1 cellular context compared by ENCODE assay signal in genomic region chr2:168247341-168248305, GRCh38.
TF ChIP-seq lines count a peak whose summit lies in the region.

Gene STK39 (minus strand): TSS chr2:168247595. CDS start chr2:168247435, 160 bp downstream.

TF ChIP-seq in HepG2, 621 proteins besides CTCF, POLR2A, EP300 and RAD21 (continued from another document):
- peak; percentile 38; the same call in 1 of the 2 replicates for TF ChIP-seq TOPORS (CRISPR knock-in tag; IDR thresholded peaks at IDR 0.05)
- TF ChIP-seq HMG20A (CRISPR knock-in tag; IDR thresholded peaks at IDR 0.05; ENCODE audit: borderline replicate concordance): peak; percentile 24; the same call in 1 of the 2 replicates
- TF ChIP-seq NR2C2 (CRISPR knock-in tag; IDR thresholded peaks at IDR 0.05; ENCODE audit: borderline replicate concordance): 0 out of 2 replicates have a peak, but pooled peaks have one; percentile 26
- no peak for TF ChIP-seq ATF7-NPFF (CRISPR knock-in tag; IDR thresholded peaks at IDR 0.05; ENCODE audit: low read depth)
- TF ChIP-seq TCF12 (IDR thresholded peaks at IDR 0.05): no peak
- peak; percentile 53; the same call in 1 of the 2 replicates for TF ChIP-seq TCF12 (CRISPR knock-in tag; IDR thresholded peaks at IDR 0.05)
- TF ChIP-seq ZNF572 (CRISPR knock-in tag; IDR thresholded peaks at IDR 0.05): no peak
- peak; percentile 66 for TF ChIP-seq CBX5 (CRISPR knock-in tag; IDR thresholded peaks at IDR 0.05; ENCODE audit: borderline replicate concordance)
- no peak for TF ChIP-seq LCORL (IDR thresholded peaks at IDR 0.05)
- 0 out of 2 replicates have a peak, but pooled peaks have one; percentile 45 for TF ChIP-seq LCORL (CRISPR knock-in tag; IDR thresholded peaks at IDR 0.05)
- TF ChIP-seq WIZ (CRISPR knock-in tag; IDR thresholded peaks at IDR 0.05): no peak
- TF ChIP-seq DNMT1 (CRISPR knock-in tag; IDR thresholded peaks at IDR 0.05): no peak; the same call in 1 of the 2 replicates
- TF ChIP-seq ZBTB33 (CRISPR knock-in tag; IDR thresholded peaks at IDR 0.05): peak; percentile 23; the same call in 1 of the 2 replicates
- TF ChIP-seq, protein P1, sequence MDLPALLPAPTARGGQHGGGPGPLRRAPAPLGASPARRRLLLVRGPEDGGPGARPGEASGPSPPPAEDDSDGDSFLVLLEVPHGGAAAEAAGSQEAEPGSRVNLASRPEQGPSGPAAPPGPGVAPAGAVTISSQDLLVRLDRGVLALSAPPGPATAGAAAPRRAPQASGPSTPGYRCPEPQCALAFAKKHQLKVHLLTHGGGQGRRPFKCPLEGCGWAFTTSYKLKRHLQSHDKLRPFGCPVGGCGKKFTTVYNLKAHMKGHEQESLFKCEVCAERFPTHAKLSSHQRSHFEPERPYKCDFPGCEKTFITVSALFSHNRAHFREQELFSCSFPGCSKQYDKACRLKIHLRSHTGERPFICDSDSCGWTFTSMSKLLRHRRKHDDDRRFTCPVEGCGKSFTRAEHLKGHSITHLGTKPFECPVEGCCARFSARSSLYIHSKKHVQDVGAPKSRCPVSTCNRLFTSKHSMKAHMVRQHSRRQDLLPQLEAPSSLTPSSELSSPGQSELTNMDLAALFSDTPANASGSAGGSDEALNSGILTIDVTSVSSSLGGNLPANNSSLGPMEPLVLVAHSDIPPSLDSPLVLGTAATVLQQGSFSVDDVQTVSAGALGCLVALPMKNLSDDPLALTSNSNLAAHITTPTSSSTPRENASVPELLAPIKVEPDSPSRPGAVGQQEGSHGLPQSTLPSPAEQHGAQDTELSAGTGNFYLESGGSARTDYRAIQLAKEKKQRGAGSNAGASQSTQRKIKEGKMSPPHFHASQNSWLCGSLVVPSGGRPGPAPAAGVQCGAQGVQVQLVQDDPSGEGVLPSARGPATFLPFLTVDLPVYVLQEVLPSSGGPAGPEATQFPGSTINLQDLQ (CRISPR knock-in tag; IDR thresholded peaks at IDR 0.05): peak; percentile 81; the same call in 1 of the 2 replicates
- 0 out of 2 replicates have a peak, but pooled peaks have one; percentile 59 for TF ChIP-seq NCOA1 (CRISPR knock-in tag; IDR thresholded peaks at IDR 0.05)
- no peak for TF ChIP-seq ZNF530 (CRISPR knock-in tag; IDR thresholded peaks at IDR 0.05; ENCODE audit: low read depth)
- 0 out of 2 replicates have a peak, but pooled peaks have one; percentile 55 for TF ChIP-seq EED (CRISPR knock-in tag; IDR thresholded peaks at IDR 0.05)
- no peak for TF ChIP-seq ZNF550 (CRISPR knock-in tag; IDR thresholded peaks at IDR 0.05; ENCODE audit: borderline replicate concordance)
- TF ChIP-seq ZNF326 (CRISPR knock-in tag; IDR thresholded peaks at IDR 0.05; ENCODE audit: borderline replicate concordance): no peak
- peak; percentile 75 for TF ChIP-seq ERF (CRISPR knock-in tag; IDR thresholded peaks at IDR 0.05)
- TF ChIP-seq, protein P2, sequence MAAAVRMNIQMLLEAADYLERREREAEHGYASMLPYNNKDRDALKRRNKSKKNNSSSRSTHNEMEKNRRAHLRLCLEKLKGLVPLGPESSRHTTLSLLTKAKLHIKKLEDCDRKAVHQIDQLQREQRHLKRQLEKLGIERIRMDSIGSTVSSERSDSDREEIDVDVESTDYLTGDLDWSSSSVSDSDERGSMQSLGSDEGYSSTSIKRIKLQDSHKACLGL (CRISPR knock-in tag; IDR thresholded peaks at IDR 0.05): peak; percentile 52; the same call in 1 of the 2 replicates
- TF ChIP-seq, protein P3, sequence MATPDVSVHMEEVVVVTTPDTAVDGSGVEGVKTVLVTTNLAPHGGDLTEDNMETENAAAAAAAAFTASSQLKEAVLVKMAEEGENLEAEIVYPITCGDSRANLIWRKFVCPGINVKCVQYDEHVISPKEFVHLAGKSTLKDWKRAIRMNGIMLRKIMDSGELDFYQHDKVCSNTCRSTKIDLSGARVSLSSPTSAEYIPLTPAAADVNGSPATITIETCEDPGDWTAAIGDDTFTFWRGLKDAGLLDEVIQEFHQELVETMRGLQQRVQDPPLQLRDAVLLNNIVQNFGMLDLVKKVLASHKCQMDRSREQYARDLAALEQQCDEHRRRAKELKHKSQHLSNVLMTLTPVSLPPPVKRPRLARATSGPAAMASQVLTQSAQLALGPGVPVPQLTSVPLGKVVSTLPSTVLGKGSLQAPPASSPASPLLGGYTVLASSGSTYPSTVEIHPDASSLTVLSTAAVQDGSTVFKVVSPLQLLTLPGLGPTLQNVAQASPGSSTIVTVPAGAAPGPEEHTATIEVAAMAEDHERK (CRISPR knock-in tag; IDR thresholded peaks at IDR 0.05; ENCODE audit: low read depth): no peak
- TF ChIP-seq SKI (IDR thresholded peaks at IDR 0.05; ENCODE audit: partially characterized antibody): peak; percentile 58
- TF ChIP-seq, protein P4, sequence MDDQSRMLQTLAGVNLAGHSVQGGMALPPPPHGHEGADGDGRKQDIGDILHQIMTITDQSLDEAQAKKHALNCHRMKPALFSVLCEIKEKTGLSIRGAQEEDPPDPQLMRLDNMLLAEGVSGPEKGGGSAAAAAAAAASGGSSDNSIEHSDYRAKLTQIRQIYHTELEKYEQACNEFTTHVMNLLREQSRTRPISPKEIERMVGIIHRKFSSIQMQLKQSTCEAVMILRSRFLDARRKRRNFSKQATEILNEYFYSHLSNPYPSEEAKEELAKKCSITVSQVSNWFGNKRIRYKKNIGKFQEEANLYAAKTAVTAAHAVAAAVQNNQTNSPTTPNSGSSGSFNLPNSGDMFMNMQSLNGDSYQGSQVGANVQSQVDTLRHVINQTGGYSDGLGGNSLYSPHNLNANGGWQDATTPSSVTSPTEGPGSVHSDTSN (CRISPR knock-in tag; IDR thresholded peaks at IDR 0.05; ENCODE audit: borderline replicate concordance): no peak
